Comparison of ENCODE assay signal across 42 cellular contexts in the genomic region with DNA sequence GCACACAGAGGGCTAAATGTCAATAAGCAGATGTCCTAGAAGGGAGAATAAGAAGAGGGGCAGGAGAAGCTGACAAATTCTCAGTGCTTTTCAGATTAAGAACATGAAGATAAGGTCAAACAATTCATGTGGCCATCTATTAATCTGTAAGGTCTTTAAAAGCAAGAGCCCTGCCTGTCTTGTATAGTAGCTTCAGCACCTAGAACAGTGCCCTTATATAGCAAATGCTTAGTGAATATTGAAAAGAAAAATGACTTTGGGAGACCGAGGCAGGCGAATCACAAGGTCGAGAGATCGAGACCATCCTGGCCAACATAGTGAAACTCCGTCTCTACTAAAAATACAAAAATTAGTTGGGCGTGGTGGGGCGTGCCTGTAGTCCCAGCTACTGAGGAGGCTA. TPM values are rescaled to one million over a fixed set of nuclear protein-coding genes. Genes with fewer than 3 reads are reported as not detected.
"Had no signal": no experiment of that assay in that cellular context is flagged by ENCODE, and none has a peak within 500 bp of the region (broad histone marks: within the 10 kb centered on the region; RNA-seq: fewer than 3 reads in every experiment).

No MANE protein-coding gene starts in this region.

- H3K27me3 Mint-ChIP-seq: activated naive CD4-positive, alpha-beta T cell treated with anti-CD3 and anti-CD28 coated beads, Interleukin-2, amount 10 ng/mL, durations not matched to agents 7 days and 5 days; activated naive CD8-positive, alpha-beta T cell treated with anti-CD3 and anti-CD28 coated beads for 36 hours; activated naive CD8-positive, alpha-beta T cell treated with anti-CD3 and anti-CD28 coated beads, Interleukin-2, amount 10 ng/mL, durations not matched to agents 7 days and 5 days; activated T-cell treated with anti-CD3 and anti-CD28 coated beads, Interleukin-2, amount 50 U/mL, for 24 hours had no signal

- H3K27ac Mint-ChIP-seq: activated naive CD4-positive, alpha-beta T cell treated with anti-CD3 and anti-CD28 coated beads for 36 hours; activated naive CD4-positive, alpha-beta T cell treated with anti-CD3 and anti-CD28 coated beads, Interleukin-2, amount 10 ng/mL, durations not matched to agents 7 days and 5 days; activated naive CD4-positive, alpha-beta T cell treated with anti-CD3 and anti-CD28 coated beads, Interleukin-2, amount 50 U/mL, for 24 hours; activated naive CD4-positive, alpha-beta T cell treated with anti-CD3 and anti-CD28 coated beads, Interleukin-2, amount 50 U/mL, for 72 hours; activated naive CD8-positive, alpha-beta T cell; activated naive CD8-positive, alpha-beta T cell treated with anti-CD3 and anti-CD28 coated beads for 36 hours; activated naive CD8-positive, alpha-beta T cell treated with anti-CD3 and anti-CD28 coated beads, Interleukin-2, amount 10 ng/mL, durations not matched to agents 7 days and 5 days; activated naive CD8-positive, alpha-beta T cell treated with anti-CD3 and anti-CD28 coated beads, Interleukin-2, amount 50 U/mL, for 24 hours; activated T-cell treated with anti-CD3 and anti-CD28 coated beads, Interleukin-2, amount 50 U/mL, for 24 hours; activated T-cell treated with anti-CD3 and anti-CD28 coated beads, Interleukin-2, amount 50 U/mL, for 72 hours; activated T-helper 1 cell treated with anti-CD3 and anti-CD28 coated beads, Interleukin-12 subunit alpha, Interleukin-12 subunit beta, Interleukin-2, Interleukin-4 antibody, amounts not matched to agents 30 ng/mL and 10 ng/mL and 1 ng/mL, durations not matched to agents 14 hours and 24 hours and 36 hours; activated T-helper 17 cell treated with anti-CD3 and anti-CD28 coated beads, Interleukin-2, amount 50 U/mL, for 72 hours; activated T-helper 2 cell treated with anti-CD3 and anti-CD28 coated beads, Interferon-gamma antibody, Interleukin-2, Interleukin-4, amounts not matched to agents 10 μg/mL and 5 μg/mL and 100 μg/mL, durations not matched to agents 14 hours and 24 hours and 36 hours; brain had no signal

- H3K27ac ChIP-seq: adrenal gland, ascending aorta, body of pancreas, brain microvascular endothelial cell, breast epithelium, cardiac muscle cell had no signal

- H3K4me1 ChIP-seq: adrenal gland, ascending aorta, body of pancreas, breast epithelium had no signal

- H3K27me3 ChIP-seq: adrenal gland, ascending aorta, body of pancreas, brain microvascular endothelial cell, breast epithelium, cardiac muscle cell had no signal

- H3K4me1 Mint-ChIP-seq: activated naive CD4-positive, alpha-beta T cell treated with anti-CD3 and anti-CD28 coated beads, Interleukin-2, amount 10 ng/mL, durations not matched to agents 7 days and 5 days; activated naive CD4-positive, alpha-beta T cell treated with anti-CD3 and anti-CD28 coated beads, Interleukin-2, amount 50 U/mL, for 24 hours; activated naive CD8-positive, alpha-beta T cell treated with anti-CD3 and anti-CD28 coated beads for 36 hours; activated naive CD8-positive, alpha-beta T cell treated with anti-CD3 and anti-CD28 coated beads, Interleukin-2, amount 10 ng/mL, durations not matched to agents 7 days and 5 days; activated naive CD8-positive, alpha-beta T cell treated with anti-CD3 and anti-CD28 coated beads, Interleukin-2, amount 50 U/mL, for 24 hours; activated T-helper 17 cell treated with anti-CD3 and anti-CD28 coated beads, Interleukin-2, amount 50 U/mL, for 72 hours; brain; central memory CD8-positive, alpha-beta T cell had no signal

- H3K4me3 ChIP-seq: adrenal gland, ascending aorta, body of pancreas, breast epithelium, cardiac muscle cell had no signal

- H3K9me3 Mint-ChIP-seq: activated naive CD4-positive, alpha-beta T cell treated with anti-CD3 and anti-CD28 coated beads, Interleukin-2, amount 50 U/mL, for 24 hours; activated naive CD8-positive, alpha-beta T cell treated with anti-CD3 and anti-CD28 coated beads for 36 hours; activated naive CD8-positive, alpha-beta T cell treated with anti-CD3 and anti-CD28 coated beads, Interleukin-2, amount 10 ng/mL, durations not matched to agents 7 days and 5 days; activated naive CD8-positive, alpha-beta T cell treated with anti-CD3 and anti-CD28 coated beads, Interleukin-2, amount 50 U/mL, for 24 hours; activated T-cell treated with anti-CD3 and anti-CD28 coated beads, Interleukin-2, amount 50 U/mL, for 24 hours; activated T-helper 1 cell treated with anti-CD3 and anti-CD28 coated beads, Interleukin-12 subunit alpha, Interleukin-12 subunit beta, Interleukin-2, Interleukin-4 antibody, amounts not matched to agents 30 ng/mL and 10 ng/mL and 1 ng/mL, durations not matched to agents 14 hours and 24 hours and 36 hours; activated T-helper 17 cell treated with anti-CD3 and anti-CD28 coated beads, Interleukin-2, amount 50 U/mL, for 72 hours; activated T-helper 2 cell treated with anti-CD3 and anti-CD28 coated beads, Interferon-gamma antibody, Interleukin-2, Interleukin-4, amounts not matched to agents 10 μg/mL and 5 μg/mL and 100 μg/mL, durations not matched to agents 14 hours and 24 hours and 36 hours; brain had no signal

- ATAC-seq: activated naive CD4-positive, alpha-beta T cell treated with anti-CD3 and anti-CD28 coated beads, Interleukin-2, amount 50 U/mL, for 72 hours; activated naive CD8-positive, alpha-beta T cell treated with anti-CD3 and anti-CD28 coated beads, Interleukin-2, amount 50 U/mL, for 24 hours; activated T-cell treated with anti-CD3 and anti-CD28 coated beads, Interleukin-2, amount 50 U/mL, for 4 hours; activated T-cell treated with anti-CD3 and anti-CD28 coated beads, Interleukin-2, amount 50 U/mL, for 72 hours; activated T-helper 17 cell treated with anti-CD3 and anti-CD28 coated beads, Interleukin-2, amount 50 U/mL, for 72 hours; body of pancreas had no signal

- H3K36me3 Mint-ChIP-seq: activated naive CD4-positive, alpha-beta T cell treated with anti-CD3 and anti-CD28 coated beads, Interleukin-2, amount 10 ng/mL, durations not matched to agents 7 days and 5 days; activated naive CD4-positive, alpha-beta T cell treated with anti-CD3 and anti-CD28 coated beads, Interleukin-2, amount 50 U/mL, for 24 hours; activated naive CD4-positive, alpha-beta T cell treated with anti-CD3 and anti-CD28 coated beads, Interleukin-2, amount 50 U/mL, for 72 hours; activated naive CD8-positive, alpha-beta T cell; activated naive CD8-positive, alpha-beta T cell treated with anti-CD3 and anti-CD28 coated beads for 36 hours; activated naive CD8-positive, alpha-beta T cell treated with anti-CD3 and anti-CD28 coated beads, Interleukin-2, amount 10 ng/mL, durations not matched to agents 7 days and 5 days; brain had no signal

- H3K36me3 ChIP-seq: adrenal gland, ascending aorta, brain microvascular endothelial cell, breast epithelium, cardiac muscle cell had no signal

- H3K9me3 ChIP-seq: adrenal gland, ascending aorta, body of pancreas, breast epithelium had no signal

- H3K4me3 Mint-ChIP-seq: activated naive CD4-positive, alpha-beta T cell treated with anti-CD3 and anti-CD28 coated beads for 36 hours; activated naive CD4-positive, alpha-beta T cell treated with anti-CD3 and anti-CD28 coated beads, Interleukin-2, amount 10 ng/mL, durations not matched to agents 7 days and 5 days; activated naive CD4-positive, alpha-beta T cell treated with anti-CD3 and anti-CD28 coated beads, Interleukin-2, amount 50 U/mL, for 24 hours; activated naive CD8-positive, alpha-beta T cell; activated naive CD8-positive, alpha-beta T cell treated with anti-CD3 and anti-CD28 coated beads for 36 hours; activated naive CD8-positive, alpha-beta T cell treated with anti-CD3 and anti-CD28 coated beads, Interleukin-2, amount 10 ng/mL, durations not matched to agents 7 days and 5 days; activated naive CD8-positive, alpha-beta T cell treated with anti-CD3 and anti-CD28 coated beads, Interleukin-2, amount 50 U/mL, for 24 hours; activated T-cell treated with anti-CD3 and anti-CD28 coated beads, Interleukin-2, amount 50 U/mL, for 24 hours; activated T-cell treated with anti-CD3 and anti-CD28 coated beads, Interleukin-2, amount 50 U/mL, for 4 hours; activated T-cell treated with anti-CD3 and anti-CD28 coated beads, Interleukin-2, amount 50 U/mL, for 72 hours; activated T-helper 1 cell treated with anti-CD3 and anti-CD28 coated beads, Interleukin-12 subunit alpha, Interleukin-12 subunit beta, Interleukin-2, Interleukin-4 antibody, amounts not matched to agents 30 ng/mL and 10 ng/mL and 1 ng/mL, durations not matched to agents 14 hours and 24 hours and 36 hours; activated T-helper 17 cell treated with anti-CD3 and anti-CD28 coated beads, Interleukin-2, amount 50 U/mL, for 72 hours; brain; central memory CD8-positive, alpha-beta T cell had no signal

- DNase-seq: activated effector memory CD4-positive, alpha-beta T cell treated with anti-CD3 and anti-CD28 coated beads, Interleukin-2, amount 50 U/mL, for 16 hours; activated effector memory CD4-positive, alpha-beta T cell treated with Interleukin-2 at 50 U/mL for 16 hours; activated gamma-delta T cell; activated gamma-delta T cell treated with Interleukin-2 at 50 U/mL for 16 hours; activated naive CD4-positive, alpha-beta T cell; activated naive CD4-positive, alpha-beta T cell treated with anti-CD3 and anti-CD28 coated beads for 36 hours; activated naive CD4-positive, alpha-beta T cell treated with anti-CD3 and anti-CD28 coated beads, Interleukin-2, amount 10 ng/mL, durations not matched to agents 7 days and 5 days; activated naive CD4-positive, alpha-beta T cell treated with anti-CD3 and anti-CD28 coated beads, Interleukin-2, amount 50 U/mL, for 16 hours; activated naive CD4-positive, alpha-beta T cell treated with Interleukin-2 at 50 U/mL for 16 hours; activated naive CD8-positive, alpha-beta T cell treated with anti-CD3 and anti-CD28 coated beads for 36 hours; activated naive CD8-positive, alpha-beta T cell treated with anti-CD3 and anti-CD28 coated beads, Interleukin-2, amount 10 ng/mL, durations not matched to agents 7 days and 5 days; activated naive CD8-positive, alpha-beta T cell treated with anti-CD3 and anti-CD28 coated beads, Interleukin-2, amount 50 U/mL, for 24 hours; activated T-cell treated with anti-CD3 and anti-CD28 coated beads, Interleukin-2, amount 50 U/mL, for 24 hours; activated T-cell treated with anti-CD3 and anti-CD28 coated beads, Interleukin-2, amount 50 U/mL, for 4 hours; activated T-cell treated with anti-CD3 and anti-CD28 coated beads, Interleukin-2, amount 50 U/mL, for 48 hours; activated T-cell treated with anti-CD3 and anti-CD28 coated beads, Interleukin-2, amount 50 U/mL, for 72 hours; adrenal gland; amniotic stem cell; amygdala; anterior cingulate cortex; aorta; body of pancreas; brain microvascular endothelial cell; caudate nucleus; central memory CD4-positive, alpha-beta T cell; cerebellar nuclear complex had no signal

RNA-seq across cellular contexts. Expression of a gene that starts 18.1 kb away (rescaled TPM):
- total RNA-seq: activated naive CD4-positive, alpha-beta T cell treated with anti-CD3 and anti-CD28 coated beads for 36 hours; activated naive CD4-positive, alpha-beta T cell treated with anti-CD3 and anti-CD28 coated beads, Interleukin-2, amount 50 U/mL, for 72 hours; activated naive CD8-positive, alpha-beta T cell treated with anti-CD3 and anti-CD28 coated beads for 36 hours; activated naive CD8-positive, alpha-beta T cell treated with anti-CD3 and anti-CD28 coated beads, Interleukin-2, amount 10 ng/mL, durations not matched to agents 7 days and 5 days; activated T-cell treated with anti-CD3 and anti-CD28 coated beads, Interleukin-2, amount 50 U/mL, for 4 hours; activated T-cell treated with anti-CD3 and anti-CD28 coated beads, Interleukin-2, amount 50 U/mL, for 72 hours; activated T-helper 1 cell treated with anti-CD3 and anti-CD28 coated beads, Interleukin-12 subunit alpha, Interleukin-12 subunit beta, Interleukin-2, Interleukin-4 antibody, amounts not matched to agents 30 ng/mL and 10 ng/mL and 1 ng/mL, durations not matched to agents 14 hours and 24 hours and 36 hours; activated T-helper 17 cell treated with anti-CD3 and anti-CD28 coated beads, Interleukin-2, amount 50 U/mL, for 72 hours; activated T-helper 2 cell treated with anti-CD3 and anti-CD28 coated beads, Interferon-gamma antibody, Interleukin-2, Interleukin-4, amounts not matched to agents 10 μg/mL and 5 μg/mL and 100 μg/mL, durations not matched to agents 14 hours and 24 hours and 36 hours; adrenal gland; aorta; ascending aorta; astrocyte; breast epithelium; bronchial epithelial cell; cardiac septum; cerebellum; chondrocyte had no signal
- polyA plus RNA-seq: adrenal gland, aorta, cardiac muscle cell had no signal
